In genomic region chr2:101308432-101309210, GRCh38 we compare ENCODE assay signal across 8 cellular contexts.
DNase-seq lines count a peak whose midpoint lies in the region; ATAC-seq lines count a peak whose summit lies in the region.

Gene RNF149 (minus strand): TSS chr2:101308701. CDS start chr2:101308588, 113 bp downstream.

- peak within 1 kb of the TSS; percentile 95 for H3K27ac Mint-ChIP-seq in memory B cell

- no peaks in the 10 kb centered on the region for H3K9me3 Mint-ChIP-seq in memory B cell

- peak; percentile 33 for ATAC-seq in GM19468 (IDR thresholded peaks at IDR 0.05; ENCODE audit: extremely low read depth, unreplicated experiment)
- peak; percentile 71 for ATAC-seq in memory B cell (ENCODE audit: low read depth)

- peaks cover 32% of the 10 kb centered on the region for H3K4me1 Mint-ChIP-seq in memory B cell

- peak; percentile 82 for DNase-seq in CMK (ENCODE audit: low read depth)
- DNase-seq in HS-5 (ENCODE audit: low read depth), result peak; percentile 56
- DNase-seq in NK-92 (lab: John Stamatoyannopoulos, UW; ENCODE audit: unreplicated experiment), result peak; percentile 39
- DNase-seq in activated CD8-positive, alpha-beta memory T cell treated with anti-CD3 and anti-CD28 coated beads for 1 hour (ENCODE audit: extremely low read depth in 1 of 2, low read depth in 1 of 2), result peak; percentile 84 to 91
- peak; percentile 87 for DNase-seq in effector CD8-positive, alpha-beta T cell (lab: John Stamatoyannopoulos, UW)
- DNase-seq in memory B cell (ENCODE audit: low spot score in 2 of 2), result peak; percentile 91 to 96
- peak; percentile 81 for DNase-seq in stimulated activated CD8-positive, alpha-beta memory T cell treated with anti-CD3 and anti-CD28 coated beads, Interleukin-12 subunit alpha, Interleukin-12 subunit beta, amount 100 ng/mL, for 24 hours (ENCODE audit: extremely low read depth)

- peaks cover 4% of the 10 kb centered on the region for H3K36me3 Mint-ChIP-seq in memory B cell

- H3K4me3 Mint-ChIP-seq in memory B cell, result peak within 1 kb of the TSS; percentile 95

- H3K27me3 Mint-ChIP-seq in memory B cell, result no peaks in the 10 kb centered on the region

Comparison
In these comparisons a context has a peak if more than half of its experiments do, and no peak if none do; other contexts are left out.
1. Peak in every context shown above with its lines: DNase-seq and ATAC-seq.
2. DNase-seq: peak in every context shown above with its lines; median percentile 94 in memory B cell; 88 in activated CD8-positive, alpha-beta memory T cell treated with anti-CD3 and anti-CD28 coated beads for 1 hour; 87 in effector CD8-positive, alpha-beta T cell; 82 in CMK; 81 in stimulated activated CD8-positive, alpha-beta memory T cell treated with anti-CD3 and anti-CD28 coated beads, Interleukin-12 subunit alpha, Interleukin-12 subunit beta, amount 100 ng/mL, for 24 hours; 56 in HS-5; 39 in NK-92.